ENCODE assay signal across 14 cellular contexts in the genomic region with DNA sequence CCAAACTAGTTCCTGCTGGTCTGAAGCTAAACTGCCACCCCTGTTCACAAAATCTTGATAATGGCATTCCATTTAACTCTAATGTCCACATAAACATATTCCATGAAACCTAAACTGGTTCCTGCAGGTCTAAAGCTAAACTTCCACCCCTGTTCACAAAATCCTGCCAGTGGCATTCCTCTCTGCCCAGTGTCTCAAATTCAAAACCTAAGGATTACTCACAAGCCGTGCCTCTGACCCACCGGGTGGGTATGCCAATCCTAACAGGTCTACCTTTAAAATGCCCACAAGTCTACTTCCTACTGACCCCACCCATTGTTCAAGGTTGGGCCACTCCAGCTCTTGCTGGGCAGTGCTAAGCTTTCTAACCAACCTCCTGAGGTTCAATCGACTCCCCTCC.
DNase-seq lines count a peak whose midpoint lies in the region; ATAC-seq and TF ChIP-seq lines count a peak whose summit lies in the region.
"Had no signal": no experiment of that assay in that cellular context is flagged by ENCODE, and none has a peak within 500 bp of the region (broad histone marks: within the 10 kb centered on the region; RNA-seq: fewer than 3 reads in every experiment).

No MANE protein-coding gene starts in this region.

- TF ChIP-seq CTCF in GM23338 (conservative IDR thresholded peaks at IDR 0.05; ENCODE audit: low read depth in 2 of 2) = no peak

- H3K27me3 ChIP-seq in GM23338 (ENCODE audit: insufficient read depth) (no peaks in the 10 kb centered on the region), iPS-20b (ENCODE audit: insufficient read depth, low read length) (no peaks in the 10 kb centered on the region)
- H3K27me3 ChIP-seq: esophagus muscularis mucosa had no signal

- H3K9me3 Mint-ChIP-seq in GM23338 = no peaks in the 10 kb centered on the region
- H3K9me3 Mint-ChIP-seq: activated T-cell treated with anti-CD3 and anti-CD28 coated beads, Interleukin-2, amount 50 U/mL, for 72 hours; CD8-positive, alpha-beta T cell had no signal

- H2AFZ ChIP-seq in GM23338 = no peak overlapping the region
- H2AFZ ChIP-seq: parathyroid adenoma had no signal

- no peaks in the 10 kb centered on the region for H3F3A ChIP-seq in GM23338 (replicated peaks; ENCODE audit: low read depth)

- peaks cover 73% of the 10 kb centered on the region for H3K4me1 Mint-ChIP-seq in GM23338

- no peaks in the 10 kb centered on the region for H3K36me3 ChIP-seq in GM23338 (ENCODE audit: insufficient read depth)
- H3K36me3 ChIP-seq in SK-N-MC (ENCODE audit: insufficient read depth, low read length) = no peaks in the 10 kb centered on the region
- no peaks in the 10 kb centered on the region for H3K36me3 ChIP-seq in iPS-20b (ENCODE audit: insufficient read depth, low read depth, low read length)
- H3K36me3 ChIP-seq: esophagus muscularis mucosa had no signal

- peak overlapping the region; percentile 61 for H3K9ac ChIP-seq in SK-N-MC (ENCODE audit: insufficient read length)
- H3K9ac ChIP-seq in iPS-20b (ENCODE audit: low read depth, low read length) = no peak overlapping the region; the same call in 1 of the 2 replicates
- H3K9ac ChIP-seq: parathyroid adenoma had no signal

- no peaks in the 10 kb centered on the region; the same call in 1 of the 2 replicates for H4K20me1 ChIP-seq in GM23338 (replicated peaks; ENCODE audit: insufficient read depth)

- H3K36me3 Mint-ChIP-seq in GM23338 (ENCODE audit: low read depth) = peaks cover 4% of the 10 kb centered on the region
- H3K36me3 Mint-ChIP-seq: CD8-positive, alpha-beta T cell had no signal

- ATAC-seq in GM23338 = no peak
- ATAC-seq: activated T-cell treated with anti-CD3 and anti-CD28 coated beads, Interleukin-2, amount 50 U/mL, for 72 hours; CD8-positive, alpha-beta T cell; K562 had no signal

- no peak overlapping the region for H3K27ac Mint-ChIP-seq in GM23338
- H3K27ac Mint-ChIP-seq: activated T-cell treated with anti-CD3 and anti-CD28 coated beads, Interleukin-2, amount 50 U/mL, for 72 hours; CD8-positive, alpha-beta T cell had no signal

- no peak overlapping the region; the same call in 2 of the 3 replicates for H3K4me3 Mint-ChIP-seq in GM23338
- H3K4me3 Mint-ChIP-seq: activated T-cell treated with anti-CD3 and anti-CD28 coated beads, Interleukin-2, amount 50 U/mL, for 72 hours; CD8-positive, alpha-beta T cell had no signal

- peak overlapping the region; percentile 10; the same call in 1 of the 2 replicates for H3K27ac ChIP-seq in GM23338 (ENCODE audit: low read depth)
- peak overlapping the region; percentile 92 for H3K27ac ChIP-seq in SK-N-MC
- H3K27ac ChIP-seq in iPS-20b (ENCODE audit: low read length) = no peak overlapping the region
- peak overlapping the region in 12 of 21 experiments; percentile 24 to 72 (median 44) for H3K27ac ChIP-seq in skin epidermis
- H3K27ac ChIP-seq: parathyroid adenoma had no signal

- H3K9me3 ChIP-seq in SK-N-MC (ENCODE audit: low read depth, low read length) (no peaks in the 10 kb centered on the region), iPS-20b (ENCODE audit: insufficient read depth, low read depth, low read length) (no peaks in the 10 kb centered on the region)
- H3K9me3 ChIP-seq: esophagus muscularis mucosa had no signal

- H3K4me1 ChIP-seq in GM23338 (ENCODE audit: insufficient read depth) = peaks cover 31% of the 10 kb centered on the region
- peaks cover 22% of the 10 kb centered on the region; the same call in 1 of the 2 replicates for H3K4me1 ChIP-seq in iPS-20b (ENCODE audit: insufficient read depth, low read length)

- peaks cover 25% of the 10 kb centered on the region for H3K79me2 ChIP-seq in GM23338 (replicated peaks; ENCODE audit: insufficient read depth)

- no peak overlapping the region for H3K4me3 ChIP-seq in GM23338
- H3K4me3 ChIP-seq in SK-N-MC = peak overlapping the region; percentile 73
- peak overlapping the region; percentile 6; the same call in 1 of the 2 replicates for H3K4me3 ChIP-seq in iPS-20b (ENCODE audit: low read length)
- peak overlapping the region in 1 of 7 experiments; percentile 10 for H3K4me3 ChIP-seq in skin epidermis
- H3K4me3 ChIP-seq: K562 had no signal

- H3K27me3 Mint-ChIP-seq in GM23338 (ENCODE audit: insufficient read depth, low read depth, poor library complexity) = peaks cover 14% of the 10 kb centered on the region

- no peak overlapping the region; the same call in 1 of the 2 replicates for H3K4me2 ChIP-seq in GM23338

- DNase-seq in GM23338 (ENCODE audit: low spot score) = no peak
- DNase-seq in SK-N-MC (ENCODE audit: low read depth, low spot score) = no peak
- DNase-seq in activated T-cell treated with anti-CD3 and anti-CD28 coated beads for 4 hours = no peak
- no peak for DNase-seq in stimulated activated CD4-positive, alpha-beta T cell treated with anti-CD3 and anti-CD28 coated beads, Interleukin-2, amount 100 ng/mL, for 24 hours
- no peak for DNase-seq in HuH-7 (ENCODE audit: low spot score)
- DNase-seq in GF-D8 (lab: John Stamatoyannopoulos, UW) = no peak
- DNase-seq: activated T-cell treated with anti-CD3 and anti-CD28 coated beads, Interleukin-2, amount 50 U/mL, for 72 hours; CD8-positive, alpha-beta T cell; NCI-H2081 had no signal

- H3K9me2 ChIP-seq in GM23338 (ENCODE audit: insufficient read depth) = no peaks in the 10 kb centered on the region

TF ChIP-seq in GM23338, 12 proteins besides CTCF, POLR2A, EP300 and RAD21 (continues in another document):
- TF ChIP-seq JUNB (IDR thresholded peaks at IDR 0.05; ENCODE audit: unreplicated experiment) (no peak), ZNF331 (CRISPR knock-in tag; IDR thresholded peaks at IDR 0.05; ENCODE audit: low read depth) (no peak), ETS1 (IDR thresholded peaks at IDR 0.05) (no peak), ZNF114 (CRISPR knock-in tag; IDR thresholded peaks at IDR 0.05) (no peak), CREB1 (CRISPR knock-in tag; IDR thresholded peaks at IDR 0.05; ENCODE audit: low read depth) (no peak)
- TF ChIP-seq, protein P1, sequence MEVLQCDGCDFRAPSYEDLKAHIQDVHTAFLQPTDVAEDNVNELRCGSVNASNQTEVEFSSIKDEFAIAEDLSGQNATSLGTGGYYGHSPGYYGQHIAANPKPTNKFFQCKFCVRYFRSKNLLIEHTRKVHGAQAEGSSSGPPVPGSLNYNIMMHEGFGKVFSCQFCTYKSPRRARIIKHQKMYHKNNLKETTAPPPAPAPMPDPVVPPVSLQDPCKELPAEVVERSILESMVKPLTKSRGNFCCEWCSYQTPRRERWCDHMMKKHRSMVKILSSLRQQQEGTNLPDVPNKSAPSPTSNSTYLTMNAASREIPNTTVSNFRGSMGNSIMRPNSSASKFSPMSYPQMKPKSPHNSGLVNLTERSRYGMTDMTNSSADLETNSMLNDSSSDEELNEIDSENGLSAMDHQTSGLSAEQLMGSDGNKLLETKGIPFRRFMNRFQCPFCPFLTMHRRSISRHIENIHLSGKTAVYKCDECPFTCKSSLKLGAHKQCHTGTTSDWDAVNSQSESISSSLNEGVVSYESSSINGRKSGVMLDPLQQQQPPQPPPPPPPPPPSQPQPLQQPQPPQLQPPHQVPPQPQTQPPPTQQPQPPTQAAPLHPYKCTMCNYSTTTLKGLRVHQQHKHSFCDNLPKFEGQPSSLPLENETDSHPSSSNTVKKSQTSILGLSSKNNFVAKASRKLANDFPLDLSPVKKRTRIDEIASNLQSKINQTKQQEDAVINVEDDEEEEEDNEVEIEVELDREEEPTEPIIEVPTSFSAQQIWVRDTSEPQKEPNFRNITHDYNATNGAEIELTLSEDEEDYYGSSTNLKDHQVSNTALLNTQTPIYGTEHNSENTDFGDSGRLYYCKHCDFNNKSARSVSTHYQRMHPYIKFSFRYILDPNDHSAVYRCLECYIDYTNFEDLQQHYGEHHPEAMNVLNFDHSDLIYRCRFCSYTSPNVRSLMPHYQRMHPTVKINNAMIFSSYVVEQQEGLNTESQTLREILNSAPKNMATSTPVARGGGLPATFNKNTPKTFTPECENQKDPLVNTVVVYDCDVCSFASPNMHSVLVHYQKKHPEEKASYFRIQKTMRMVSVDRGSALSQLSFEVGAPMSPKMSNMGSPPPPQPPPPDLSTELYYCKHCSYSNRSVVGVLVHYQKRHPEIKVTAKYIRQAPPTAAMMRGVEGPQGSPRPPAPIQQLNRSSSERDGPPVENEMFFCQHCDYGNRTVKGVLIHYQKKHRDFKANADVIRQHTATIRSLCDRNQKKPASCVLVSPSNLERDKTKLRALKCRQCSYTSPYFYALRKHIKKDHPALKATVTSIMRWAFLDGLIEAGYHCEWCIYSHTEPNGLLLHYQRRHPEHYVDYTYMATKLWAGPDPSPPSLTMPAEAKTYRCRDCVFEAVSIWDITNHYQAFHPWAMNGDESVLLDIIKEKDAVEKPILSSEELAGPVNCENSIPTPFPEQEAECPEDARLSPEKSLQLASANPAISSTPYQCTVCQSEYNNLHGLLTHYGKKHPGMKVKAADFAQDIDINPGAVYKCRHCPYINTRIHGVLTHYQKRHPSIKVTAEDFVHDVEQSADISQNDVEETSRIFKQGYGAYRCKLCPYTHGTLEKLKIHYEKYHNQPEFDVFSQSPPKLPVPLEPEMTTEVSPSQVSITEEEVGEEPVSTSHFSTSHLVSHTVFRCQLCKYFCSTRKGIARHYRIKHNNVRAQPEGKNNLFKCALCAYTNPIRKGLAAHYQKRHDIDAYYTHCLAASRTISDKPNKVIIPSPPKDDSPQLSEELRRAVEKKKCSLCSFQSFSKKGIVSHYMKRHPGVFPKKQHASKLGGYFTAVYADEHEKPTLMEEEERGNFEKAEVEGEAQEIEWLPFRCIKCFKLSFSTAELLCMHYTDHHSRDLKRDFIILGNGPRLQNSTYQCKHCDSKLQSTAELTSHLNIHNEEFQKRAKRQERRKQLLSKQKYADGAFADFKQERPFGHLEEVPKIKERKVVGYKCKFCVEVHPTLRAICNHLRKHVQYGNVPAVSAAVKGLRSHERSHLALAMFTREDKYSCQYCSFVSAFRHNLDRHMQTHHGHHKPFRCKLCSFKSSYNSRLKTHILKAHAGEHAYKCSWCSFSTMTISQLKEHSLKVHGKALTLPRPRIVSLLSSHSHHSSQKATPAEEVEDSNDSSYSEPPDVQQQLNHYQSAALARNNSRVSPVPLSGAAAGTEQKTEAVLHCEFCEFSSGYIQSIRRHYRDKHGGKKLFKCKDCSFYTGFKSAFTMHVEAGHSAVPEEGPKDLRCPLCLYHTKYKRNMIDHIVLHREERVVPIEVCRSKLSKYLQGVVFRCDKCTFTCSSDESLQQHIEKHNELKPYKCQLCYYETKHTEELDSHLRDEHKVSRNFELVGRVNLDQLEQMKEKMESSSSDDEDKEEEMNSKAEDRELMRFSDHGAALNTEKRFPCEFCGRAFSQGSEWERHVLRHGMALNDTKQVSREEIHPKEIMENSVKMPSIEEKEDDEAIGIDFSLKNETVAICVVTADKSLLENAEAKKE (CRISPR knock-in tag; IDR thresholded peaks at IDR 0.05) = no peak
